ENCODE assay signal across 1 cellular context in genomic region chr1:231421971-231422797, GRCh38.
TF ChIP-seq lines count a peak whose summit lies in the region.

Gene EGLN1, minus strand, starts transcription at chr1:231422287. Its CDS starts 399 bp downstream, at chr1:231421888.

TF ChIP-seq in K562, 482 proteins besides CTCF, POLR2A, EP300 and RAD21 (continued from another document and continues in another):
- TF ChIP-seq, protein P1, sequence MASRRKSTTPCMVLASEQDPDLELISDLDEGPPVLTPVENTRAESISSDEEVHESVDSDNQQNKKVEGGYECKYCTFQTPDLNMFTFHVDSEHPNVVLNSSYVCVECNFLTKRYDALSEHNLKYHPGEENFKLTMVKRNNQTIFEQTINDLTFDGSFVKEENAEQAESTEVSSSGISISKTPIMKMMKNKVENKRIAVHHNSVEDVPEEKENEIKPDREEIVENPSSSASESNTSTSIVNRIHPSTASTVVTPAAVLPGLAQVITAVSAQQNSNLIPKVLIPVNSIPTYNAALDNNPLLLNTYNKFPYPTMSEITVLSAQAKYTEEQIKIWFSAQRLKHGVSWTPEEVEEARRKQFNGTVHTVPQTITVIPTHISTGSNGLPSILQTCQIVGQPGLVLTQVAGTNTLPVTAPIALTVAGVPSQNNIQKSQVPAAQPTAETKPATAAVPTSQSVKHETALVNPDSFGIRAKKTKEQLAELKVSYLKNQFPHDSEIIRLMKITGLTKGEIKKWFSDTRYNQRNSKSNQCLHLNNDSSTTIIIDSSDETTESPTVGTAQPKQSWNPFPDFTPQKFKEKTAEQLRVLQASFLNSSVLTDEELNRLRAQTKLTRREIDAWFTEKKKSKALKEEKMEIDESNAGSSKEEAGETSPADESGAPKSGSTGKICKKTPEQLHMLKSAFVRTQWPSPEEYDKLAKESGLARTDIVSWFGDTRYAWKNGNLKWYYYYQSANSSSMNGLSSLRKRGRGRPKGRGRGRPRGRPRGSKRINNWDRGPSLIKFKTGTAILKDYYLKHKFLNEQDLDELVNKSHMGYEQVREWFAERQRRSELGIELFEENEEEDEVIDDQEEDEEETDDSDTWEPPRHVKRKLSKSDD (conservative IDR thresholded peaks at IDR 0.05; ENCODE audit: low read length) = no peak
- TF ChIP-seq BHLHE40 (IDR thresholded peaks at IDR 0.05; ENCODE audit: low read length) (peak; percentile 48), RBM22 (IDR thresholded peaks at IDR 0.05; ENCODE audit: low read depth, low read length, poor library complexity, severe bottlenecking) (peak; percentile 40), THAP7 (CRISPR knock-in tag; IDR thresholded peaks at IDR 0.05) (no peak; the same call in 1 of the 2 replicates), CEBPZ (IDR thresholded peaks at IDR 0.05; ENCODE audit: borderline replicate concordance, low read depth, low read length) (no peak), MTA1 (IDR thresholded peaks at IDR 0.05; ENCODE audit: borderline replicate concordance) (peak; percentile 32; the same call in 1 of the 2 replicates), TBP (optimal IDR thresholded peaks at IDR 0.05; ENCODE audit: low read depth, low read length) (peak; percentile 61), SMARCA4 (IDR thresholded peaks at IDR 0.05) (peak; percentile 44; the same call in 1 of the 2 replicates), NFYB (IDR thresholded peaks at IDR 0.05; ENCODE audit: extremely low read depth, insufficient read length) (no peak), ZSCAN29 (IDR thresholded peaks at IDR 0.05) (peak; percentile 40; the same call in 1 of the 2 replicates), RBM39 (optimal IDR thresholded peaks at IDR 0.05; ENCODE audit: low read depth, low read length) (no peak), ZBTB17 (CRISPR knock-in tag; IDR thresholded peaks at IDR 0.05) (peak; percentile 70; the same call in 1 of the 2 replicates), MCM7 (IDR thresholded peaks at IDR 0.05) (no peak), XRCC4 (IDR thresholded peaks at IDR 0.05; ENCODE audit: extremely low read depth, insufficient read depth, insufficient read length) (no peak), ZNF561 (CRISPR knock-in tag; conservative IDR thresholded peaks at IDR 0.05) (no peak), RBBP5 (IDR thresholded peaks at IDR 0.05; ENCODE audit: borderline replicate concordance, insufficient read depth, low read length, poor library complexity, severe bottlenecking) (peak; percentile 78), YY1 (IDR thresholded peaks at IDR 0.05; ENCODE audit: borderline replicate concordance in 1 of 3, control insufficient read depth in 1 of 3, extremely low read depth in 1 of 3, insufficient read depth in 3 of 3, insufficient read length in 1 of 3, insufficient replicate concordance in 2 of 3, low read depth in 1 of 3, low read length in 2 of 3) (peak; percentile 65 to 96 (median 90)), ARNT (IDR thresholded peaks at IDR 0.05) (no peak), ZNF24 (IDR thresholded peaks at IDR 0.05) (peak; percentile 66), TCFL5 (CRISPR knock-in tag; conservative IDR thresholded peaks at IDR 0.05) (no peak), RBM34 (IDR thresholded peaks at IDR 0.05; ENCODE audit: borderline replicate concordance, insufficient read depth, low read length) (no peak), DIDO1 (tag; IDR thresholded peaks at IDR 0.05; ENCODE audit: low read depth) (no peak; the same call in 1 of the 2 replicates), ZNF395 (CRISPR knock-in tag; IDR thresholded peaks at IDR 0.05) (peak; percentile 42), ZNF232 (CRISPR knock-in tag; IDR thresholded peaks at IDR 0.05) (0 out of 2 replicates have a peak, but pooled peaks have one; percentile 21), CHD1 (IDR thresholded peaks at IDR 0.05; ENCODE audit: low read length) (peak; percentile 44), ARID2 (IDR thresholded peaks at IDR 0.05) (peak; percentile 57; the same call in 1 of the 2 replicates), CSDE1 (IDR thresholded peaks at IDR 0.05) (peak in 1 of 2 experiments; percentile 65; a peak in 1 of 4 replicates), NFRKB (IDR thresholded peaks at IDR 0.05; ENCODE audit: low read depth) (peak; percentile 87), TCF3 (CRISPR knock-in tag; IDR thresholded peaks at IDR 0.05) (peak; percentile 45), GATA2 (CRISPR knock-in tag; IDR thresholded peaks at IDR 0.05) (no peak), NCOA4 (IDR thresholded peaks at IDR 0.05; ENCODE audit: partially characterized antibody) (no peak), PTTG1 (tag; IDR thresholded peaks at IDR 0.05; ENCODE audit: low read depth) (no peak), PTBP1 (IDR thresholded peaks at IDR 0.05; ENCODE audit: low read depth, low read length) (no peak), MXI1 (IDR thresholded peaks at IDR 0.05; ENCODE audit: low read depth, low read length) (no peak), HDAC3 (IDR thresholded peaks at IDR 0.05; ENCODE audit: borderline replicate concordance, partially characterized antibody) (no peak), ZNF408 (CRISPR knock-in tag; IDR thresholded peaks at IDR 0.05; ENCODE audit: low read depth) (no peak), ZNF239 (CRISPR knock-in tag; IDR thresholded peaks at IDR 0.05) (no peak), SAP30 (IDR thresholded peaks at IDR 0.05; ENCODE audit: borderline replicate concordance, insufficient read depth, low read depth, low read length, poor library complexity, severe bottlenecking) (peak; percentile 8), SIN3B (IDR thresholded peaks at IDR 0.05; ENCODE audit: low read depth) (peak; percentile 42; the same call in 1 of the 2 replicates), TRIM24 (IDR thresholded peaks at IDR 0.05) (peak in 1 of 2 experiments; percentile 28; a peak in 1 of 4 replicates), RBM17 (IDR thresholded peaks at IDR 0.05; ENCODE audit: borderline replicate concordance, low read depth, low read length) (no peak), CCAR2 (IDR thresholded peaks at IDR 0.05; ENCODE audit: low read depth, low read length) (no peak), RFX5 (IDR thresholded peaks at IDR 0.05; ENCODE audit: low read depth, low read length) (no peak)
- TF ChIP-seq, protein P2, sequence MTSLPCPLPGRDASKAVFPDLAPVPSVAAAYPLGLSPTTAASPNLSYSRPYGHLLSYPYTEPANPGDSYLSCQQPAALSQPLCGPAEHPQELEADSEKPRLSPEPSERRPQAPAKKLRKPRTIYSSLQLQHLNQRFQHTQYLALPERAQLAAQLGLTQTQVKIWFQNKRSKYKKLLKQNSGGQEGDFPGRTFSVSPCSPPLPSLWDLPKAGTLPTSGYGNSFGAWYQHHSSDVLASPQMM (CRISPR knock-in tag; IDR thresholded peaks at IDR 0.05) = no peak
- TF ChIP-seq, protein P3, sequence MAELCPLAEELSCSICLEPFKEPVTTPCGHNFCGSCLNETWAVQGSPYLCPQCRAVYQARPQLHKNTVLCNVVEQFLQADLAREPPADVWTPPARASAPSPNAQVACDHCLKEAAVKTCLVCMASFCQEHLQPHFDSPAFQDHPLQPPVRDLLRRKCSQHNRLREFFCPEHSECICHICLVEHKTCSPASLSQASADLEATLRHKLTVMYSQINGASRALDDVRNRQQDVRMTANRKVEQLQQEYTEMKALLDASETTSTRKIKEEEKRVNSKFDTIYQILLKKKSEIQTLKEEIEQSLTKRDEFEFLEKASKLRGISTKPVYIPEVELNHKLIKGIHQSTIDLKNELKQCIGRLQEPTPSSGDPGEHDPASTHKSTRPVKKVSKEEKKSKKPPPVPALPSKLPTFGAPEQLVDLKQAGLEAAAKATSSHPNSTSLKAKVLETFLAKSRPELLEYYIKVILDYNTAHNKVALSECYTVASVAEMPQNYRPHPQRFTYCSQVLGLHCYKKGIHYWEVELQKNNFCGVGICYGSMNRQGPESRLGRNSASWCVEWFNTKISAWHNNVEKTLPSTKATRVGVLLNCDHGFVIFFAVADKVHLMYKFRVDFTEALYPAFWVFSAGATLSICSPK (IDR thresholded peaks at IDR 0.05; ENCODE audit: borderline replicate concordance) = no peak
- TF ChIP-seq, protein P4, sequence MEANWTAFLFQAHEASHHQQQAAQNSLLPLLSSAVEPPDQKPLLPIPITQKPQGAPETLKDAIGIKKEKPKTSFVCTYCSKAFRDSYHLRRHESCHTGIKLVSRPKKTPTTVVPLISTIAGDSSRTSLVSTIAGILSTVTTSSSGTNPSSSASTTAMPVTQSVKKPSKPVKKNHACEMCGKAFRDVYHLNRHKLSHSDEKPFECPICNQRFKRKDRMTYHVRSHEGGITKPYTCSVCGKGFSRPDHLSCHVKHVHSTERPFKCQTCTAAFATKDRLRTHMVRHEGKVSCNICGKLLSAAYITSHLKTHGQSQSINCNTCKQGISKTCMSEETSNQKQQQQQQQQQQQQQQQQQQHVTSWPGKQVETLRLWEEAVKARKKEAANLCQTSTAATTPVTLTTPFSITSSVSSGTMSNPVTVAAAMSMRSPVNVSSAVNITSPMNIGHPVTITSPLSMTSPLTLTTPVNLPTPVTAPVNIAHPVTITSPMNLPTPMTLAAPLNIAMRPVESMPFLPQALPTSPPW (CRISPR knock-in tag; IDR thresholded peaks at IDR 0.05) = peak; percentile 98
- TF ChIP-seq, protein P5, sequence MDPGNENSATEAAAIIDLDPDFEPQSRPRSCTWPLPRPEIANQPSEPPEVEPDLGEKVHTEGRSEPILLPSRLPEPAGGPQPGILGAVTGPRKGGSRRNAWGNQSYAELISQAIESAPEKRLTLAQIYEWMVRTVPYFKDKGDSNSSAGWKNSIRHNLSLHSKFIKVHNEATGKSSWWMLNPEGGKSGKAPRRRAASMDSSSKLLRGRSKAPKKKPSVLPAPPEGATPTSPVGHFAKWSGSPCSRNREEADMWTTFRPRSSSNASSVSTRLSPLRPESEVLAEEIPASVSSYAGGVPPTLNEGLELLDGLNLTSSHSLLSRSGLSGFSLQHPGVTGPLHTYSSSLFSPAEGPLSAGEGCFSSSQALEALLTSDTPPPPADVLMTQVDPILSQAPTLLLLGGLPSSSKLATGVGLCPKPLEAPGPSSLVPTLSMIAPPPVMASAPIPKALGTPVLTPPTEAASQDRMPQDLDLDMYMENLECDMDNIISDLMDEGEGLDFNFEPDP (CRISPR knock-in tag; IDR thresholded peaks at IDR 0.05) = no peak
- TF ChIP-seq, protein P6, sequence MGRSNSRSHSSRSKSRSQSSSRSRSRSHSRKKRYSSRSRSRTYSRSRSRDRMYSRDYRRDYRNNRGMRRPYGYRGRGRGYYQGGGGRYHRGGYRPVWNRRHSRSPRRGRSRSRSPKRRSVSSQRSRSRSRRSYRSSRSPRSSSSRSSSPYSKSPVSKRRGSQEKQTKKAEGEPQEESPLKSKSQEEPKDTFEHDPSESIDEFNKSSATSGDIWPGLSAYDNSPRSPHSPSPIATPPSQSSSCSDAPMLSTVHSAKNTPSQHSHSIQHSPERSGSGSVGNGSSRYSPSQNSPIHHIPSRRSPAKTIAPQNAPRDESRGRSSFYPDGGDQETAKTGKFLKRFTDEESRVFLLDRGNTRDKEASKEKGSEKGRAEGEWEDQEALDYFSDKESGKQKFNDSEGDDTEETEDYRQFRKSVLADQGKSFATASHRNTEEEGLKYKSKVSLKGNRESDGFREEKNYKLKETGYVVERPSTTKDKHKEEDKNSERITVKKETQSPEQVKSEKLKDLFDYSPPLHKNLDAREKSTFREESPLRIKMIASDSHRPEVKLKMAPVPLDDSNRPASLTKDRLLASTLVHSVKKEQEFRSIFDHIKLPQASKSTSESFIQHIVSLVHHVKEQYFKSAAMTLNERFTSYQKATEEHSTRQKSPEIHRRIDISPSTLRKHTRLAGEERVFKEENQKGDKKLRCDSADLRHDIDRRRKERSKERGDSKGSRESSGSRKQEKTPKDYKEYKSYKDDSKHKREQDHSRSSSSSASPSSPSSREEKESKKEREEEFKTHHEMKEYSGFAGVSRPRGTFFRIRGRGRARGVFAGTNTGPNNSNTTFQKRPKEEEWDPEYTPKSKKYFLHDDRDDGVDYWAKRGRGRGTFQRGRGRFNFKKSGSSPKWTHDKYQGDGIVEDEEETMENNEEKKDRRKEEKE (IDR thresholded peaks at IDR 0.05; ENCODE audit: borderline replicate concordance in 1 of 2, control insufficient read depth in 1 of 2, low read depth in 2 of 2, low read length in 1 of 2) = no peak
